12 cellular contexts compared by ENCODE assay signal in genomic region chr2:212843409-212844199, GRCh38.
DNase-seq lines count a peak whose midpoint lies in the region; ATAC-seq and TF ChIP-seq lines count a peak whose summit lies in the region.
"Had no signal": no experiment of that assay in that cellular context is flagged by ENCODE, and none has a peak within 500 bp of the region (broad histone marks: within the 10 kb centered on the region; RNA-seq: fewer than 3 reads in every experiment).

No MANE protein-coding gene starts in this region.

- H3K36me3 Mint-ChIP-seq in immature natural killer cell: peaks cover 0 to 18% (median 8%) of the 10 kb centered on the region in 3 donors
- H3K36me3 Mint-ChIP-seq: activated naive CD8-positive, alpha-beta T cell had no signal

- H3K4me1 ChIP-seq in DND-41 (ENCODE audit: insufficient read depth, low read length): peaks cover 26% of the 10 kb centered on the region

- no peak overlapping the region for H3K27ac Mint-ChIP-seq in immature natural killer cell
- H3K27ac Mint-ChIP-seq: activated naive CD8-positive, alpha-beta T cell had no signal

- H3K27me3 Mint-ChIP-seq in immature natural killer cell (ENCODE audit: low read depth in 3 of 3): peaks cover 0 to 3% (median 0%) of the 10 kb centered on the region in 3 donors

- H3K9ac ChIP-seq in DND-41 (ENCODE audit: low read depth, low read length): no peak overlapping the region

- no peak overlapping the region for H3K4me3 ChIP-seq in DND-41 (ENCODE audit: low read depth in 1 of 2, low read length in 2 of 2)
- H3K4me3 ChIP-seq: esophagus squamous epithelium had no signal

- H3K4me2 ChIP-seq in DND-41 (ENCODE audit: insufficient read depth, low read length): no peak overlapping the region

- no peaks in the 10 kb centered on the region for H3K36me3 ChIP-seq in DND-41 (ENCODE audit: insufficient read depth, low read length)
- H3K36me3 ChIP-seq: esophagus squamous epithelium had no signal

- H3K27me3 ChIP-seq in DND-41 (ENCODE audit: insufficient read depth, low read length, poor library complexity): no peaks in the 10 kb centered on the region
- H3K27me3 ChIP-seq: esophagus squamous epithelium had no signal

- H3K4me1 Mint-ChIP-seq in immature natural killer cell: peaks cover 15 to 41% of the 10 kb centered on the region in 2 donors

- H3K4me3 Mint-ChIP-seq in immature natural killer cell: no peak overlapping the region
- H3K4me3 Mint-ChIP-seq: activated naive CD8-positive, alpha-beta T cell had no signal

- DNase-seq in DND-41: no peak
- DNase-seq in amniotic stem cell (lab: John Stamatoyannopoulos, UW): peak; percentile 23
- peak; percentile 89 for DNase-seq in iris pigment epithelial cell (ENCODE audit: low read depth)
- DNase-seq in immature natural killer cell: no peak
- no peak for DNase-seq in NCI-H524 (lab: John Stamatoyannopoulos, UW)
- no peak for DNase-seq in stimulated activated CD4-positive, alpha-beta T cell treated with anti-CD3 and anti-CD28 coated beads, Interleukin-1b, Interleukin-23, amount 100 ng/mL, for 48 hours
- DNase-seq in NCI-H2081 treated with DMSO at 0.1 percent for 48 hours (lab: John Stamatoyannopoulos, UW): no peak
- DNase-seq: activated CD4-positive, CD25-positive, alpha-beta regulatory T cell; esophagus squamous epithelium; stimulated activated CD4-positive, alpha-beta T cell treated with anti-CD3 and anti-CD28 coated beads, Interleukin-15, amount 100 ng/mL, for 24 hours had no signal

- peak; percentile 47; the same call in 2 of the 3 replicates for ATAC-seq in DND-41 (ENCODE audit: insufficient read depth, low read depth)
- ATAC-seq in HG02884 (IDR thresholded peaks at IDR 0.05; ENCODE audit: unreplicated experiment): peak; percentile 50

- H3K27ac ChIP-seq in DND-41 (ENCODE audit: low read length): no peak overlapping the region
- H3K27ac ChIP-seq: esophagus squamous epithelium had no signal

- no peak for TF ChIP-seq CTCF in DND-41 (IDR thresholded peaks at IDR 0.05; ENCODE audit: borderline replicate concordance, extremely low read depth, low read length, poor library complexity, severe bottlenecking)

- no peaks in the 10 kb centered on the region for H4K20me1 ChIP-seq in DND-41 (ENCODE audit: insufficient read depth, low read length)

- H2AFZ ChIP-seq in DND-41 (ENCODE audit: low read depth, low read length): no peak overlapping the region

- H3K9me3 ChIP-seq in DND-41 (ENCODE audit: insufficient read depth, low read length, severe bottlenecking): no peaks in the 10 kb centered on the region
- H3K9me3 ChIP-seq: esophagus squamous epithelium had no signal

- H3K9me3 Mint-ChIP-seq in immature natural killer cell: peaks cover 0 to 4% (median 0%) of the 10 kb centered on the region in 6 donors

- no peaks in the 10 kb centered on the region for H3K79me2 ChIP-seq in DND-41 (ENCODE audit: insufficient read depth, low read length)

Comparison
In these comparisons a context has a peak if more than half of its experiments do, and no peak if none do; other contexts are left out.
1. DNase-seq: peak in amniotic stem cell (single experiment) and iris pigment epithelial cell (single experiment); none in DND-41 (single experiment), immature natural killer cell (0 of 3), NCI-H524 (0 of 2), stimulated activated CD4-positive, alpha-beta T cell treated with anti-CD3 and anti-CD28 coated beads, Interleukin-1b, Interleukin-23, amount 100 ng/mL, for 48 hours (single experiment) and NCI-H2081 treated with DMSO at 0.1 percent for 48 hours (single experiment).